ENCODE assay signal across 6 cellular contexts in genomic region chr1:153679337-153680119, GRCh38.
DNase-seq lines count a peak whose midpoint lies in the region; ATAC-seq and TF ChIP-seq lines count a peak whose summit lies in the region.

No MANE protein-coding gene starts in this region.

- H3K4me1 ChIP-seq in ACC112 (ENCODE audit: control insufficient read depth, insufficient read depth, low read length, unreplicated experiment) = no peaks in the 10 kb centered on the region

- H3K9me3 ChIP-seq in SK-N-MC (ENCODE audit: low read depth, low read length) = no peaks in the 10 kb centered on the region

- no peaks in the 10 kb centered on the region for H3K9me3 Mint-ChIP-seq in stimulated activated memory B cell treated with anti-CD40 and anti-IgM and Interleukin-4, amounts not matched to agents 10 μg/mL and 1 μg/mL and 100 μg/mL, for 72 hours

- peaks cover 15% of the 10 kb centered on the region for H3K36me3 Mint-ChIP-seq in stimulated activated memory B cell treated with anti-CD40 and anti-IgM and Interleukin-4, amounts not matched to agents 10 μg/mL and 1 μg/mL and 100 μg/mL, for 72 hours

- H3K4me3 Mint-ChIP-seq in stimulated activated memory B cell treated with anti-CD40 and anti-IgM and Interleukin-4, amounts not matched to agents 10 μg/mL and 1 μg/mL and 100 μg/mL, for 72 hours = peak overlapping the region; percentile 83

- no peak overlapping the region for H3K9ac ChIP-seq in SK-N-MC (ENCODE audit: insufficient read length)

- H3K27ac Mint-ChIP-seq in stimulated activated memory B cell treated with anti-CD40 and anti-IgM and Interleukin-4, amounts not matched to agents 10 μg/mL and 1 μg/mL and 100 μg/mL, for 72 hours = peak overlapping the region; percentile 12

- peak overlapping the region; percentile 73 for H3K4me3 ChIP-seq in ACC112 (ENCODE audit: low read depth, low read length)
- H3K4me3 ChIP-seq in SK-N-MC = peak overlapping the region; percentile 76
- H3K4me3 ChIP-seq in fibroblast of pulmonary artery (replicated peaks; ENCODE audit: low read depth, low read length) = peak overlapping the region; percentile 67

- peaks cover 30% of the 10 kb centered on the region for H3K4me1 Mint-ChIP-seq in stimulated activated memory B cell treated with anti-CD40 and anti-IgM and Interleukin-4, amounts not matched to agents 10 μg/mL and 1 μg/mL and 100 μg/mL, for 72 hours

- peak; percentile 3 for TF ChIP-seq CTCF in fibroblast of pulmonary artery (IDR thresholded peaks at IDR 0.05; ENCODE audit: low read length, missing control alignments)

- no peaks in the 10 kb centered on the region for H3K79me2 ChIP-seq in ACC112 (ENCODE audit: control insufficient read depth, insufficient read depth, low read length, unreplicated experiment)

- H2AFZ ChIP-seq in ACC112 (ENCODE audit: low read length, unreplicated experiment) = peak overlapping the region; percentile 69

- DNase-seq in SK-N-MC (ENCODE audit: low read depth, low spot score) = no peak
- DNase-seq in fibroblast of pulmonary artery (ENCODE audit: low read depth) = peak; percentile 22
- DNase-seq in GM03348 (ENCODE audit: low spot score) = no peak

- H3K27ac ChIP-seq in ACC112 (ENCODE audit: low read depth, low read length) (no peak overlapping the region), SK-N-MC (no peak overlapping the region)

- H3K36me3 ChIP-seq in ACC112 (ENCODE audit: insufficient read depth, low read length) (no peaks in the 10 kb centered on the region), SK-N-MC (ENCODE audit: insufficient read depth, low read length) (no peaks in the 10 kb centered on the region)

- peaks cover 69% of the 10 kb centered on the region for H3K27me3 Mint-ChIP-seq in stimulated activated memory B cell treated with anti-CD40 and anti-IgM and Interleukin-4, amounts not matched to agents 10 μg/mL and 1 μg/mL and 100 μg/mL, for 72 hours

- H3K27me3 ChIP-seq in ACC112 (ENCODE audit: insufficient read depth, low read length) = peaks cover 38% of the 10 kb centered on the region

- ATAC-seq in stimulated activated memory B cell treated with anti-CD40 and anti-IgM and Interleukin-4, amounts not matched to agents 10 μg/mL and 1 μg/mL and 100 μg/mL, for 72 hours = peak; percentile 60
- no peak for ATAC-seq in HG03439 (IDR thresholded peaks at IDR 0.05; ENCODE audit: unreplicated experiment)
